29 cellular contexts compared by ENCODE assay signal in the genomic region with DNA sequence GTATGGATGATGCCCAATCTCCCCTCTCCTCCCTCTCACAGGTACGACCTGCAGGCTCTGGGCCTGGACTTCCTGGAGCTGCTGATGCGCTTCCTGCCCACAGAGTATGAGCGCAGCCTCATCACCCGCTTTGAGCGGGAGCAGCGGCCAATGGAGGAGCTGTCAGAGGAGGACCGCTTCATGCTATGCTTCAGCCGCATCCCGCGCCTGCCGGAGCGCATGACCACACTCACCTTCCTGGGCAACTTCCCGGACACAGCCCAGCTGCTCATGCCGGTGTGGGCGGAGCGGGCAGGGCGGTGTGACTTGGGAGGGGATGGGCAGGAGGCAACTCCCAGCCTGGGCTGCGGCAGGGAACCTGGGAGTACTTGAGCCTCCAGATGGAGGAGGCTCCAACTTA. TPM values are rescaled to one million over a fixed set of nuclear protein-coding genes. Genes with fewer than 3 reads are reported as not detected.
DNase-seq lines count a peak whose midpoint lies in the region; ATAC-seq, FAIRE-seq and TF ChIP-seq lines count a peak whose summit lies in the region.
"Had no signal": no experiment of that assay in that cellular context is flagged by ENCODE, and none has a peak within 500 bp of the region (broad histone marks: within the 10 kb centered on the region; RNA-seq: fewer than 3 reads in every experiment).

No MANE protein-coding gene starts in this region.

- H3K27me3 ChIP-seq in endodermal cell (ENCODE audit: control insufficient read depth, insufficient read depth, low read length, poor library complexity, severe bottlenecking) = peaks cover 22% of the 10 kb centered on the region

- intact Hi-C loops in mucosa of descending colon (cut with DNase I, micrococcal nuclease) = no loop called here

- peak overlapping the region; percentile 17 for H3K27ac Mint-ChIP-seq in activated naive CD8-positive, alpha-beta T cell
- no peak overlapping the region for H3K27ac Mint-ChIP-seq in activated naive CD8-positive, alpha-beta T cell treated with anti-CD3 and anti-CD28 coated beads, Interleukin-2, amount 50 U/mL, for 24 hours
- H3K27ac Mint-ChIP-seq in endodermal cell = no peak overlapping the region
- H3K27ac Mint-ChIP-seq: HFFc6 had no signal

- H3K36me3 ChIP-seq in mucosa of descending colon (ENCODE audit: low read depth) (no peaks in the 10 kb centered on the region), endodermal cell (ENCODE audit: control insufficient read depth, insufficient read depth, low read length) (no peaks in the 10 kb centered on the region)
- H3K36me3 ChIP-seq: SJSA1 had no signal

- H3K36me3 Mint-ChIP-seq in activated naive CD8-positive, alpha-beta T cell = peaks cover 3% of the 10 kb centered on the region
- peaks cover 54% of the 10 kb centered on the region for H3K36me3 Mint-ChIP-seq in activated naive CD8-positive, alpha-beta T cell treated with anti-CD3 and anti-CD28 coated beads, Interleukin-2, amount 50 U/mL, for 24 hours (ENCODE audit: low read depth)
- H3K36me3 Mint-ChIP-seq in endodermal cell (ENCODE audit: low read depth) = no peaks in the 10 kb centered on the region

- H3K4me3 Mint-ChIP-seq in activated naive CD8-positive, alpha-beta T cell = no peak overlapping the region
- no peak overlapping the region for H3K4me3 Mint-ChIP-seq in activated naive CD8-positive, alpha-beta T cell treated with anti-CD3 and anti-CD28 coated beads, Interleukin-2, amount 50 U/mL, for 24 hours
- no peak overlapping the region for H3K4me3 Mint-ChIP-seq in endodermal cell
- H3K4me3 Mint-ChIP-seq: HFFc6, naive B cell had no signal

- H3K9me3 Mint-ChIP-seq in activated naive CD8-positive, alpha-beta T cell (ENCODE audit: low read depth) = no peaks in the 10 kb centered on the region
- H3K9me3 Mint-ChIP-seq in activated naive CD8-positive, alpha-beta T cell treated with anti-CD3 and anti-CD28 coated beads, Interleukin-2, amount 50 U/mL, for 24 hours = no peaks in the 10 kb centered on the region
- no peaks in the 10 kb centered on the region for H3K9me3 Mint-ChIP-seq in endodermal cell
- H3K9me3 Mint-ChIP-seq: CD4-positive, CD25-positive, alpha-beta regulatory T cell; HFFc6; naive B cell had no signal

- H3K4me1 ChIP-seq in mucosa of descending colon (ENCODE audit: low read depth) = peaks cover 29% of the 10 kb centered on the region
- H3K4me1 ChIP-seq in endodermal cell (ENCODE audit: control insufficient read depth, insufficient read depth, low read length) = peaks cover 2% of the 10 kb centered on the region

- H3K9me3 ChIP-seq in mucosa of descending colon (no peaks in the 10 kb centered on the region), endodermal cell (ENCODE audit: control insufficient read depth, low read length) (no peaks in the 10 kb centered on the region)
- H3K9me3 ChIP-seq: SJSA1 had no signal

- H3K27ac ChIP-seq in RWPE1 (peak overlapping the region; percentile 89), endodermal cell (ENCODE audit: low read depth, low read length) (no peak overlapping the region)
- H3K27ac ChIP-seq: parathyroid adenoma, SJSA1 had no signal

- H3K27me3 Mint-ChIP-seq in activated naive CD8-positive, alpha-beta T cell = no peaks in the 10 kb centered on the region
- H3K27me3 Mint-ChIP-seq in activated naive CD8-positive, alpha-beta T cell treated with anti-CD3 and anti-CD28 coated beads, Interleukin-2, amount 50 U/mL, for 24 hours = no peaks in the 10 kb centered on the region
- H3K27me3 Mint-ChIP-seq in endodermal cell (ENCODE audit: insufficient read depth) = peaks cover 55% of the 10 kb centered on the region
- H3K27me3 Mint-ChIP-seq: CD4-positive, CD25-positive, alpha-beta regulatory T cell; naive B cell had no signal

- CTCF ChIA-PET in RWPE1 (lab: Yijun Ruan, JAX) = interaction anchor here (0.5 kb wide), 1 partner anchor 28 kb away, joined by 3 read pairs; no protein-coding TSS in a partner anchor

- peaks cover 23% of the 10 kb centered on the region for H3K4me1 Mint-ChIP-seq in activated naive CD8-positive, alpha-beta T cell (ENCODE audit: low read depth)
- peaks cover 26% of the 10 kb centered on the region for H3K4me1 Mint-ChIP-seq in activated naive CD8-positive, alpha-beta T cell treated with anti-CD3 and anti-CD28 coated beads, Interleukin-2, amount 50 U/mL, for 24 hours
- peaks cover 13% of the 10 kb centered on the region for H3K4me1 Mint-ChIP-seq in endodermal cell

- no peak for ATAC-seq in activated naive CD8-positive, alpha-beta T cell treated with anti-CD3 and anti-CD28 coated beads, Interleukin-2, amount 50 U/mL, for 24 hours
- peak; percentile 52 for ATAC-seq in mucosa of descending colon
- ATAC-seq: sciatic nerve had no signal

- TF ChIP-seq CTCF in RWPE1 (conservative IDR thresholded peaks at IDR 0.05; ENCODE audit: low read depth) (no peak), mucosa of descending colon (IDR thresholded peaks at IDR 0.05) (no peak), endodermal cell (conservative IDR thresholded peaks at IDR 0.05) (no peak)

- WGBS in endodermal cell (ENCODE audit: insufficient coverage in 1 of 2, insufficient read length in 1 of 2), 2 experiments = 94 to 100% methylated on average over 6 to 18 of the region's 18 CpGs

- POLR2A ChIA-PET in RWPE1 (lab: Yijun Ruan, JAX; ENCODE audit: low non-redundant PET) = no interaction called here

- peak; percentile 42 for FAIRE-seq in urothelium cell line (lab: Jason Lieb, UNC)
- no peak for FAIRE-seq in frontal cortex (lab: Jason Lieb, UNC)
- FAIRE-seq: endometrium, GM12891, RCC 7860 had no signal

- no peak for DNase-seq in activated naive CD8-positive, alpha-beta T cell treated with anti-CD3 and anti-CD28 coated beads, Interleukin-2, amount 50 U/mL, for 24 hours
- DNase-seq in RWPE1 (ENCODE audit: low spot score) (no peak), mucosa of descending colon (peak; percentile 82 to 89 (median 87)), urothelium cell line (ENCODE audit: low spot score) (no peak), frontal cortex (ENCODE audit: low spot score in 2 of 2) (no peak), endodermal cell (no peak), NCI-H2107 (lab: John Stamatoyannopoulos, UW) (no peak)
- DNase-seq: activated gamma-delta T cell; amniotic stem cell; CD4-positive, CD25-positive, alpha-beta regulatory T cell; DND-41; HFFc6; Kasumi-1; mesenchymal stem cell; naive B cell; NCI-H2029; NCI-H446; NK-92 treated with Interleukin-12 subunit alpha and Interleukin-12 subunit beta, amount 100 ng/mL, for 24 hours; stimulated activated CD4-positive, alpha-beta T cell treated with anti-CD3 and anti-CD28 coated beads, Interleukin-15, amount 100 ng/mL, for 24 hours; stimulated activated CD8-positive, alpha-beta memory T cell treated with anti-CD3 and anti-CD28 coated beads, Interleukin-4, amount 100 ng/mL, for 48 hours had no signal

- H3K4me3 ChIP-seq in mucosa of descending colon (no peak overlapping the region), endodermal cell (ENCODE audit: low read length) (no peak overlapping the region)
- H3K4me3 ChIP-seq: SJSA1 had no signal

- H3K9ac ChIP-seq in endodermal cell (ENCODE audit: extremely low read depth, low read length, poor library complexity, severe bottlenecking) = no peak overlapping the region
- H3K9ac ChIP-seq: parathyroid adenoma had no signal

RNA-seq across cellular contexts. Expression of a gene that starts 18.1 kb away (rescaled TPM):
- under 1 TPM in 2 of 3 donors, not detected in 1; 0.19 to 0.22 TPM for total RNA-seq in mucosa of descending colon
- total RNA-seq in frontal cortex = not detected
- under 1 TPM in 1 of 2 donors, not detected in 1; 0.18 TPM for total RNA-seq in endodermal cell
- not detected for polyA plus RNA-seq in endodermal cell (2013, experiment 1 of 2)
- not detected for polyA plus RNA-seq in endodermal cell (2013, experiment 2 of 2)
- total RNA-seq: sciatic nerve, SJSA1, subcutaneous adipose tissue, urinary bladder had no signal
- polyA plus RNA-seq: urinary bladder had no signal

RNA-seq across cellular contexts. Expression of a gene that starts 22.1 kb away (rescaled TPM):
- 10 to 100 TPM in 2 of 3 donors, 1 to 10 TPM in 1; 7.4 to 18.1 (median 17.3) TPM for total RNA-seq in mucosa of descending colon
- total RNA-seq in frontal cortex = 4.1 TPM
- 1 to 10 TPM; 3.5 to 4.5 TPM for total RNA-seq in endodermal cell
- polyA plus RNA-seq in endodermal cell (2013, experiment 1 of 2) = 1.9 TPM
- 1.7 TPM for polyA plus RNA-seq in endodermal cell (2013, experiment 2 of 2)
- total RNA-seq: SJSA1 had no signal

Comparison
In these comparisons a context has a peak if more than half of its experiments do, and no peak if none do; other contexts are left out.
1. DNase-seq: peak in mucosa of descending colon (3 of 3); none in activated naive CD8-positive, alpha-beta T cell treated with anti-CD3 and anti-CD28 coated beads, Interleukin-2, amount 50 U/mL, for 24 hours (single experiment), RWPE1 (single experiment), urothelium cell line (single experiment), frontal cortex (0 of 2), endodermal cell (single experiment) and NCI-H2107 (single experiment).